ENCODE assay signal across 20 cellular contexts in genomic region chr13:44277459-44277858, GRCh38.
"Had no signal": no experiment of that assay in that cellular context is flagged by ENCODE, and none has a peak within 500 bp of the region (broad histone marks: within the 10 kb centered on the region; RNA-seq: fewer than 3 reads in every experiment).

No MANE protein-coding gene starts in this region.

- H3K36me3 Mint-ChIP-seq: brain had no signal

- DNase-seq: activated CD4-positive, alpha-beta T cell treated with anti-CD3 and anti-CD28 coated beads, Interleukin-2, amount 50 U/mL, for 1 hour; activated CD8-positive, alpha-beta memory T cell treated with anti-CD3 and anti-CD28 coated beads for 24 hours; activated CD8-positive, alpha-beta memory T cell treated with anti-CD3 and anti-CD28 coated beads, Interleukin-2, amount 50 U/mL, for 48 hours; activated effector memory CD4-positive, alpha-beta T cell treated with anti-CD3 and anti-CD28 coated beads, Interleukin-2, amount 50 U/mL, for 16 hours; activated T-cell treated with anti-CD3 and anti-CD28 coated beads, Interleukin-2, amount 50 U/mL, for 48 hours; central memory CD4-positive, alpha-beta T cell; colonic mucosa; endodermal cell; foreskin fibroblast; nephron progenitor cell; nucleus accumbens; stimulated activated CD4-positive, alpha-beta T cell treated with anti-CD3 and anti-CD28 coated beads, Interleukin-1b, Interleukin-23, amount 100 ng/mL, for 48 hours; stimulated activated CD8-positive, alpha-beta memory T cell treated with anti-CD3 and anti-CD28 coated beads, Interleukin-4, amount 100 ng/mL, for 48 hours; stimulated activated naive CD4-positive, alpha-beta T cell treated with Interleukin-2 at 50 U/mL for 16 hours; trophoblast cell had no signal

- H3K27me3 ChIP-seq: colonic mucosa had no signal

- H3K4me3 Mint-ChIP-seq: brain; endodermal cell; nephron progenitor cell; T-helper 1 cell treated with Interleukin-12 subunit alpha and Interleukin-12 subunit beta and Interleukin-4 antibody, amounts not matched to agents 30 μg/mL and 1 μg/mL, for 36 hours had no signal

- H3K36me3 ChIP-seq: colonic mucosa had no signal

- H3K27ac Mint-ChIP-seq: endodermal cell, nephron progenitor cell had no signal

- H3K9me3 ChIP-seq: colonic mucosa had no signal

- H3K4me3 ChIP-seq: colonic mucosa had no signal

- H3K27ac ChIP-seq: colonic mucosa, epithelial cell of prostate had no signal

- H3K4me1 ChIP-seq: colonic mucosa had no signal

- ATAC-seq: activated CD4-positive, CD25-positive, alpha-beta regulatory T cell treated with anti-CD3 and anti-CD28 coated beads, Interleukin-2, amount 50 U/mL, for 24 hours; activated naive CD4-positive, alpha-beta T cell treated with anti-CD3 and anti-CD28 coated beads, Interleukin-2, amount 50 U/mL, for 72 hours had no signal

- H3K9me3 Mint-ChIP-seq: endodermal cell, nephron progenitor cell had no signal
